ENCODE assay signal across 26 cellular contexts in the genomic region with DNA sequence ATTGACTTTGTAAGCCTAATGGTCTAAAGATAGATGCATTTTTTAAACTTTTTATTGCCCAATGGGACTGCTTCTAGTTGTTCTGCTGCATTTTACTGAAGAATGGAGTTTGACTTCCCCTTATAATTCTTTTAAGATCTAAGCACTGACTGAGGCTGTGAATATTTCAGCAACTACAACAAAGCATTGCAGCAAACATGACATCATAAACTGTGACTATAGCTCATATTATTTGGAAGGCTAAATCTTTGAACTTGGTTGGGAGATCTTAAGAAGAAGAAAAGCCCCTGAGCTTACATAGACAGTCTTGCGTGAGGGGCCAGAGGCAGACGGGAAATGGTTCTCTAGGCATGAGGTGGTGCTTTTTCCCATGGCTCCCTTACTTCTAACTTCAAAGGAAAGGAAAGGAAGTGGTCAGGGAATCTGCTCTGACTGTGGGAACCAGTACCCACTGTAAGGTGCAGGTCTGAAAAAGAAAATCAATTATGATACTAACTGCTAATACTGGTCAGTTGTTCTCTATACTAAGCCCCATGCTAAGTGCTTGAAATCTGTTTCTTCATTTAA. TPM values are rescaled to one million over a fixed set of nuclear protein-coding genes. Genes with fewer than 3 reads are reported as not detected.
"Had no signal": no experiment of that assay in that cellular context is flagged by ENCODE, and none has a peak within 500 bp of the region (broad histone marks: within the 10 kb centered on the region; RNA-seq: fewer than 3 reads in every experiment).

No MANE protein-coding gene starts in this region.

- FAIRE-seq: TTC549 had no signal

- DNase-seq: activated CD4-positive, alpha-beta memory T cell treated with anti-CD3 and anti-CD28 coated beads for 36 hours; activated naive CD4-positive, alpha-beta T cell; activated naive CD8-positive, alpha-beta T cell treated with anti-CD3 and anti-CD28 coated beads for 36 hours; activated T-cell treated with anti-CD3 and anti-CD28 coated beads for 4 hours; amniotic stem cell; central memory CD4-positive, alpha-beta T cell; cortex of kidney; heart right ventricle; kidney glomerular epithelial cell; mesenchymal stem cell; naive thymus-derived CD8-positive, alpha-beta T cell; ovary; psoas muscle; right cardiac atrium; stimulated activated CD4-positive, alpha-beta T cell treated with anti-CD3 and anti-CD28 coated beads, Interleukin-15, amount 100 ng/mL, for 24 hours; stimulated activated CD4-positive, alpha-beta T cell treated with anti-CD3 and anti-CD28 coated beads, Interleukin-2, amount 100 ng/mL, for 48 hours; stimulated activated naive CD8-positive, alpha-beta T cell treated with anti-CD3 and anti-CD28 coated beads, Interleukin-15, amount 100 ng/mL, for 72 hours; SW 1271; testis; upper lobe of right lung had no signal

- H3K9me3 ChIP-seq: esophagus muscularis mucosa, heart right ventricle, ovary, psoas muscle, testis, upper lobe of right lung had no signal

- H3K4me1 ChIP-seq: esophagus muscularis mucosa, psoas muscle, testis, upper lobe of right lung had no signal

- H3K27me3 ChIP-seq: ovary, testis had no signal

- H3K4me1 Mint-ChIP-seq: activated naive CD8-positive, alpha-beta T cell treated with anti-CD3 and anti-CD28 coated beads for 36 hours; activated T-helper 17 cell treated with anti-CD3 and anti-CD28 coated beads, Interleukin-2, amount 50 U/mL, for 72 hours; brain had no signal

- H3K36me3 ChIP-seq: ovary, upper lobe of right lung had no signal

- H3K4me3 ChIP-seq: esophagus muscularis mucosa, heart right ventricle, ovary, psoas muscle, skin epidermis, testis, upper lobe of right lung had no signal

- H3K27ac Mint-ChIP-seq: activated CD4-positive, alpha-beta memory T cell treated with anti-CD3 and anti-CD28 coated beads for 36 hours; activated naive CD8-positive, alpha-beta T cell treated with anti-CD3 and anti-CD28 coated beads for 36 hours; activated T-helper 17 cell treated with anti-CD3 and anti-CD28 coated beads, Interleukin-2, amount 50 U/mL, for 72 hours; brain; naive thymus-derived CD8-positive, alpha-beta T cell; stimulated activated naive CD8-positive, alpha-beta T cell treated with anti-CD3 and anti-CD28 coated beads, Interleukin-15, amount 100 ng/mL, for 72 hours had no signal

- H3K36me3 Mint-ChIP-seq: activated CD4-positive, alpha-beta memory T cell treated with anti-CD3 and anti-CD28 coated beads for 36 hours; activated naive CD8-positive, alpha-beta T cell treated with anti-CD3 and anti-CD28 coated beads for 36 hours had no signal

- H3K27ac ChIP-seq: esophagus muscularis mucosa, ovary, psoas muscle, skin epidermis, testis, upper lobe of right lung had no signal

- ATAC-seq: activated T-helper 17 cell treated with anti-CD3 and anti-CD28 coated beads, Interleukin-2, amount 50 U/mL, for 72 hours; heart right ventricle; psoas muscle; right cardiac atrium; stimulated activated naive CD8-positive, alpha-beta T cell treated with anti-CD3 and anti-CD28 coated beads, Interleukin-15, amount 100 ng/mL, for 72 hours; upper lobe of right lung had no signal

- H3K9me3 Mint-ChIP-seq: activated CD4-positive, alpha-beta memory T cell treated with anti-CD3 and anti-CD28 coated beads for 36 hours; activated naive CD8-positive, alpha-beta T cell treated with anti-CD3 and anti-CD28 coated beads for 36 hours; activated T-helper 17 cell treated with anti-CD3 and anti-CD28 coated beads, Interleukin-2, amount 50 U/mL, for 72 hours; naive thymus-derived CD8-positive, alpha-beta T cell; stimulated activated naive CD8-positive, alpha-beta T cell treated with anti-CD3 and anti-CD28 coated beads, Interleukin-15, amount 100 ng/mL, for 72 hours had no signal

- H3K4me3 Mint-ChIP-seq: activated CD4-positive, alpha-beta memory T cell treated with anti-CD3 and anti-CD28 coated beads for 36 hours; activated naive CD8-positive, alpha-beta T cell treated with anti-CD3 and anti-CD28 coated beads for 36 hours; activated T-helper 17 cell treated with anti-CD3 and anti-CD28 coated beads, Interleukin-2, amount 50 U/mL, for 72 hours; brain; naive thymus-derived CD8-positive, alpha-beta T cell; stimulated activated naive CD8-positive, alpha-beta T cell treated with anti-CD3 and anti-CD28 coated beads, Interleukin-15, amount 100 ng/mL, for 72 hours had no signal

RNA-seq across cellular contexts. Expression of gene HEY2, which starts 14.8 kb away (rescaled TPM):
- total RNA-seq: activated CD4-positive, alpha-beta memory T cell treated with anti-CD3 and anti-CD28 coated beads for 36 hours; activated naive CD8-positive, alpha-beta T cell treated with anti-CD3 and anti-CD28 coated beads for 36 hours; T-helper 2 cell treated with Interferon-gamma antibody and Interleukin-4, amounts not matched to agents 100 ng/mL and 5 ng/mL, for 36 hours had no signal
